In the genomic region with DNA sequence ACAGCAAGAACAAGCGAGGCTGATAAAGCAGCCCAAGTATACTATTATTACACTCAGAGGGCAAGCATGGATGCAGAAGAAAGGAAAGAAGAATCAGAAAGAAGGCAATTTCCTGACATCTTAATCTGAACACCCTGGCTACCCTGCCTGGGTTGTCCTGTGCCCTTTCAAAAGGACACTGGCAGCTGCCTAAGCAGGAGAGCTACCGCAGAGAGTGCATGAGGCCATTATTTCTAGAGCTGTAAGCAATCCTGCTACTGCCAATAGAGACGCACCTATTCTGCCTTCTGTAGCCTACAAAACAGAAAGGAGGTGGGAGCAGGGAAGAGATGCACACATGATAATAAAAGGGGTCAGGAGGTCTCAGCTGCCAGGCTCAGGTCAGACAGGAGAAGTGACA, we compare ENCODE assay signal across 17 cellular contexts.
DNase-seq lines count a peak whose midpoint lies in the region; ATAC-seq and TF ChIP-seq lines count a peak whose summit lies in the region.
"Had no signal": no experiment of that assay in that cellular context is flagged by ENCODE, and none has a peak within 500 bp of the region (broad histone marks: within the 10 kb centered on the region; RNA-seq: fewer than 3 reads in every experiment).

No MANE protein-coding gene starts in this region.

- peaks cover 64% of the 10 kb centered on the region for H3K4me1 ChIP-seq in left ventricle myocardium inferior
- H3K4me1 ChIP-seq in iPS-18a (ENCODE audit: control insufficient read depth, low read depth, low read length): peaks cover 51% of the 10 kb centered on the region

- ATAC-seq in left cardiac atrium (no peak), GM18909 (IDR thresholded peaks at IDR 0.05; ENCODE audit: poor library complexity, unreplicated experiment) (no peak)
- ATAC-seq: PC-3 had no signal

- H3K4me3 ChIP-seq in left ventricle myocardium inferior (no peak overlapping the region), iPS-18a (ENCODE audit: low read length) (peak overlapping the region; percentile 33)
- H3K4me3 ChIP-seq: SK-N-MC had no signal

- H3K27me3 ChIP-seq in left ventricle myocardium inferior (ENCODE audit: low read depth): no peaks in the 10 kb centered on the region
- H3K27me3 ChIP-seq in iPS-18a (ENCODE audit: control insufficient read depth, insufficient read depth, low read length): no peaks in the 10 kb centered on the region

- H3K27ac ChIP-seq in left ventricle myocardium inferior (replicated peaks): peak overlapping the region; percentile 17
- H3K27ac ChIP-seq in iPS-18a (ENCODE audit: low read length): no peak overlapping the region
- H3K27ac ChIP-seq: C4-2B, KMS-11, RWPE1, SK-N-MC had no signal

- TF ChIP-seq CTCF in left ventricle myocardium inferior (IDR thresholded peaks at IDR 0.05; ENCODE audit: borderline replicate concordance): no peak

- DNase-seq in left ventricle myocardium inferior: no peak
- no peak for DNase-seq in left cardiac atrium
- DNase-seq in NCI-H526 treated with DMSO at 0.1 percent for 48 hours (lab: John Stamatoyannopoulos, UW): peak; percentile 44
- no peak for DNase-seq in SW480 (ENCODE audit: low spot score)
- no peak for DNase-seq in NCI-H524 treated with DMSO at 0.1 percent for 48 hours (lab: John Stamatoyannopoulos, UW)
- DNase-seq: DMS 273 treated with DMSO at 0.1 percent for 48 hours, GF-D8, HFFc6, NCI-H1436, NCI-H345, PC-3 had no signal

- intact Hi-C loops in left ventricle myocardium inferior (cut with micrococcal nuclease) (no loop called here), left cardiac atrium (cut with DNase I) (no loop called here)

- H3K9ac ChIP-seq in iPS-18a (ENCODE audit: low read length): no peak overlapping the region
- H3K9ac ChIP-seq: KMS-11 had no signal

- H3K9me3 ChIP-seq in left ventricle myocardium inferior (replicated peaks) (no peaks in the 10 kb centered on the region), iPS-18a (ENCODE audit: control insufficient read depth, low read depth, low read length) (no peaks in the 10 kb centered on the region)

- H3K36me3 ChIP-seq in left ventricle myocardium inferior (no peaks in the 10 kb centered on the region), iPS-18a (ENCODE audit: control insufficient read depth, low read depth, low read length) (no peaks in the 10 kb centered on the region)
